ENCODE assay signal across 16 cellular contexts in the genomic region with DNA sequence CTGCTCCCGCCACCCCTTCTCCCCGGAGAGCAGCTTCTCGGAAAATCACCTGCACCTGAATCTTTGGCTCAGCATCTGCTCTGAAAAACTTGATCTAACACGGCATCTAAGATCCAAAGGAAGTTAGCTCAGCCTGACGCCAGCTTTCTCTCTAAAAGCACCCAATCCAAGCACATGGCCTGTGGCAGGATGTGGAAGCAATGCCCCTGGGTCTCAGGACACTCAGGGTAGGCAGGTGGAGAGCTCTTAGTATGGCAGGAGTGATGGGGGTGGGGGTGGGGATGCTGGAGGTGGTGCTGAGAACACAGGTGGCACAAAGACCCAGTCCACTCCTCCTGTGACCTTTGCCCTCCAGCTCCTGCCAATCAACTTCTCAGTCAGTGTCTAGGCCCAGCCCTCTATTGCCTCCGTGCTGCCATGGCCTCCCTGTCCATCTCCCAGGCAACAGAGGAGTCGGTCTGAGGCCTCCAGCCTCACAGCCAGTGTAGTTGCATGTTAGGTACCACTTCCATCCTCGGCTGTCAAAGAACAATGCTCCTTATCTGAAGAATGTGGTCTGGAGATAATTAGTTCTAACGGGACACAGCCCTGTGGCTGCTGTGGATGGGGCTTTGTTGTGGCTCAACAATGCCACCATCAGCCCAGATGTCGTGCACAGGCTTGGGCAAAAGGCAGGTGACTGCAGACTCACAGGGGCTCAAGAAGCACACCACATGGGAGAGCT.
DNase-seq lines count a peak whose midpoint lies in the region; ATAC-seq and TF ChIP-seq lines count a peak whose summit lies in the region.
"Had no signal": no experiment of that assay in that cellular context is flagged by ENCODE, and none has a peak within 500 bp of the region (broad histone marks: within the 10 kb centered on the region; RNA-seq: fewer than 3 reads in every experiment).

No MANE protein-coding gene starts in this region.

- H3K9ac ChIP-seq in Loucy (ENCODE audit: low read depth, low read length, poor library complexity, severe bottlenecking): no peak overlapping the region
- H3K9ac ChIP-seq: parathyroid adenoma had no signal

- H4K20me1 ChIP-seq in Loucy (ENCODE audit: insufficient read depth, low read length, poor library complexity, severe bottlenecking) (no peaks in the 10 kb centered on the region), osteoblast (ENCODE audit: insufficient read depth, low read length) (no peaks in the 10 kb centered on the region)

- H3K79me2 ChIP-seq in Loucy (ENCODE audit: insufficient read depth, low read length) (no peaks in the 10 kb centered on the region), osteoblast (ENCODE audit: insufficient read depth, low read length) (no peaks in the 10 kb centered on the region)
- H3K79me2 ChIP-seq: parathyroid adenoma had no signal

- peak; percentile 28 for DNase-seq in activated T-cell treated with anti-CD3 and anti-CD28 coated beads, Interleukin-2, amount 50 U/mL, for 24 hours
- DNase-seq in activated T-cell treated with anti-CD3 and anti-CD28 coated beads, Interleukin-2, amount 50 U/mL, for 72 hours: no peak
- peak in 1 of 2 donors; percentile 13 for DNase-seq in central memory CD8-positive, alpha-beta T cell (ENCODE audit: low spot score in 2 of 2)
- DNase-seq in osteoblast (ENCODE audit: insufficient read length, low spot score, missing footprints): peak; percentile 22
- no peak for DNase-seq in cortex of kidney (lab: John Stamatoyannopoulos, UW)
- DNase-seq in dedifferentiated amniotic fluid mesenchymal stem cell (ENCODE audit: extremely low spot score): no peak
- DNase-seq in MG63: no peak
- DNase-seq: DMS53, GOT3, KBM-7, NCI-H1436 had no signal

- H3K4me1 ChIP-seq in Loucy (ENCODE audit: insufficient read depth, low read length, poor library complexity, severe bottlenecking): peaks cover 14% of the 10 kb centered on the region
- H3K4me1 ChIP-seq in osteoblast (ENCODE audit: insufficient read depth, low read length): no peaks in the 10 kb centered on the region
- H3K4me1 ChIP-seq: parathyroid adenoma had no signal

- no peak overlapping the region for H3K4me2 ChIP-seq in Loucy (ENCODE audit: low read depth, low read length, poor library complexity, severe bottlenecking)
- H3K4me2 ChIP-seq in osteoblast (ENCODE audit: insufficient read depth, low read length): no peak overlapping the region

- H3K4me3 ChIP-seq in Loucy (ENCODE audit: low read length, poor library complexity, severe bottlenecking): no peak overlapping the region
- H3K4me3 ChIP-seq in osteoblast (ENCODE audit: insufficient read depth, low read length): no peak overlapping the region
- no peak overlapping the region for H3K4me3 ChIP-seq in MG63

- no peaks in the 10 kb centered on the region for H3K36me3 Mint-ChIP-seq in activated T-cell treated with anti-CD3 and anti-CD28 coated beads, Interleukin-2, amount 50 U/mL, for 24 hours (ENCODE audit: low read depth)
- peaks cover 0 to 8% of the 10 kb centered on the region in 2 donors for H3K36me3 Mint-ChIP-seq in activated T-cell treated with anti-CD3 and anti-CD28 coated beads, Interleukin-2, amount 50 U/mL, for 72 hours (ENCODE audit: insufficient read depth in 2 of 2)
- H3K36me3 Mint-ChIP-seq in central memory CD8-positive, alpha-beta T cell (ENCODE audit: insufficient read depth): peaks cover 3% of the 10 kb centered on the region

- no peaks in the 10 kb centered on the region for H3K27me3 Mint-ChIP-seq in activated T-cell treated with anti-CD3 and anti-CD28 coated beads, Interleukin-2, amount 50 U/mL, for 24 hours
- H3K27me3 Mint-ChIP-seq in activated T-cell treated with anti-CD3 and anti-CD28 coated beads, Interleukin-2, amount 50 U/mL, for 72 hours (ENCODE audit: low read depth): no peaks in the 10 kb centered on the region
- H3K27me3 Mint-ChIP-seq in central memory CD8-positive, alpha-beta T cell: peaks cover 9% of the 10 kb centered on the region
- H3K27me3 Mint-ChIP-seq: brain had no signal

- H3K9me3 Mint-ChIP-seq in activated T-cell treated with anti-CD3 and anti-CD28 coated beads, Interleukin-2, amount 50 U/mL, for 24 hours: peaks cover 11% of the 10 kb centered on the region
- H3K9me3 Mint-ChIP-seq in activated T-cell treated with anti-CD3 and anti-CD28 coated beads, Interleukin-2, amount 50 U/mL, for 72 hours: peaks cover 4 to 5% of the 10 kb centered on the region in 2 donors
- peaks cover 7% of the 10 kb centered on the region for H3K9me3 Mint-ChIP-seq in central memory CD8-positive, alpha-beta T cell

- H3K4me3 Mint-ChIP-seq in activated T-cell treated with anti-CD3 and anti-CD28 coated beads, Interleukin-2, amount 50 U/mL, for 24 hours: no peak overlapping the region
- H3K4me3 Mint-ChIP-seq in activated T-cell treated with anti-CD3 and anti-CD28 coated beads, Interleukin-2, amount 50 U/mL, for 72 hours: no peak overlapping the region
- H3K4me3 Mint-ChIP-seq in central memory CD8-positive, alpha-beta T cell: no peak overlapping the region
- H3K4me3 Mint-ChIP-seq: brain; memory B cell; T-helper 2 cell treated with Interferon-gamma antibody and Interleukin-4, amounts not matched to agents 5 μg/mL and 100 μg/mL, for 36 hours had no signal

- peak; percentile 38 for TF ChIP-seq CTCF in Loucy (conservative IDR thresholded peaks at IDR 0.05; ENCODE audit: low read length)
- TF ChIP-seq CTCF in osteoblast (IDR thresholded peaks at IDR 0.05; ENCODE audit: extremely low read depth, low read depth, low read length): no peak

- no peaks in the 10 kb centered on the region for H3K27me3 ChIP-seq in Loucy (ENCODE audit: insufficient read depth, low read length, poor library complexity, severe bottlenecking)
- H3K27me3 ChIP-seq in osteoblast (ENCODE audit: insufficient read depth, low read length): no peaks in the 10 kb centered on the region
- no peaks in the 10 kb centered on the region for H3K27me3 ChIP-seq in MG63

- peaks cover 28% of the 10 kb centered on the region for H3K4me1 Mint-ChIP-seq in activated T-cell treated with anti-CD3 and anti-CD28 coated beads, Interleukin-2, amount 50 U/mL, for 24 hours (ENCODE audit: low read depth)
- peaks cover 25% of the 10 kb centered on the region for H3K4me1 Mint-ChIP-seq in activated T-cell treated with anti-CD3 and anti-CD28 coated beads, Interleukin-2, amount 50 U/mL, for 72 hours (ENCODE audit: low read depth)
- peaks cover 26% of the 10 kb centered on the region for H3K4me1 Mint-ChIP-seq in central memory CD8-positive, alpha-beta T cell

- H3F3A ChIP-seq in Loucy (ENCODE audit: low read depth): no peaks in the 10 kb centered on the region

- H3K36me3 ChIP-seq in Loucy (ENCODE audit: insufficient read depth, low read length) (no peaks in the 10 kb centered on the region), osteoblast (ENCODE audit: insufficient read depth, low read length) (no peaks in the 10 kb centered on the region), MG63 (no peaks in the 10 kb centered on the region)

- no peaks in the 10 kb centered on the region for H3K9me2 ChIP-seq in Loucy (replicated peaks; ENCODE audit: low read depth, low read length)

- no peak overlapping the region for H2AFZ ChIP-seq in Loucy (ENCODE audit: low read length)
- H2AFZ ChIP-seq in osteoblast (ENCODE audit: low read length): no peak overlapping the region
- H2AFZ ChIP-seq: parathyroid adenoma had no signal

- H3K27ac Mint-ChIP-seq in activated T-cell treated with anti-CD3 and anti-CD28 coated beads, Interleukin-2, amount 50 U/mL, for 24 hours: peak overlapping the region; percentile 60
- no peak overlapping the region for H3K27ac Mint-ChIP-seq in activated T-cell treated with anti-CD3 and anti-CD28 coated beads, Interleukin-2, amount 50 U/mL, for 72 hours
- peak overlapping the region; percentile 33 for H3K27ac Mint-ChIP-seq in central memory CD8-positive, alpha-beta T cell (ENCODE audit: low read depth)
- H3K27ac Mint-ChIP-seq: memory B cell; T-helper 2 cell treated with Interferon-gamma antibody and Interleukin-4, amounts not matched to agents 5 μg/mL and 100 μg/mL, for 36 hours had no signal

- H3K27ac ChIP-seq in osteoblast (ENCODE audit: low read depth, low read length): no peak overlapping the region
- H3K27ac ChIP-seq: parathyroid adenoma had no signal

- no peak for ATAC-seq in activated T-cell treated with anti-CD3 and anti-CD28 coated beads, Interleukin-2, amount 50 U/mL, for 72 hours (replicated peaks in 1 of 2)
- ATAC-seq in central memory CD8-positive, alpha-beta T cell (replicated peaks; ENCODE audit: extremely low read depth, poor library complexity, severe bottlenecking): peak; percentile 54

- H3K9me3 ChIP-seq in Loucy (ENCODE audit: insufficient read depth, low read depth, low read length) (no peaks in the 10 kb centered on the region), osteoblast (ENCODE audit: low read depth, low read length) (no peaks in the 10 kb centered on the region), MG63 (no peaks in the 10 kb centered on the region; the same call in 1 of the 2 replicates)

Comparison
In these comparisons a context has a peak if more than half of its experiments do, and no peak if none do; other contexts are left out.
1. DNase-seq: peak in activated T-cell treated with anti-CD3 and anti-CD28 coated beads, Interleukin-2, amount 50 U/mL, for 24 hours (single experiment) and osteoblast (single experiment); none in activated T-cell treated with anti-CD3 and anti-CD28 coated beads, Interleukin-2, amount 50 U/mL, for 72 hours (0 of 2), cortex of kidney (single experiment), dedifferentiated amniotic fluid mesenchymal stem cell (single experiment) and MG63 (single experiment).